Comparison of ENCODE assay signal across 20 cellular contexts in the genomic region with DNA sequence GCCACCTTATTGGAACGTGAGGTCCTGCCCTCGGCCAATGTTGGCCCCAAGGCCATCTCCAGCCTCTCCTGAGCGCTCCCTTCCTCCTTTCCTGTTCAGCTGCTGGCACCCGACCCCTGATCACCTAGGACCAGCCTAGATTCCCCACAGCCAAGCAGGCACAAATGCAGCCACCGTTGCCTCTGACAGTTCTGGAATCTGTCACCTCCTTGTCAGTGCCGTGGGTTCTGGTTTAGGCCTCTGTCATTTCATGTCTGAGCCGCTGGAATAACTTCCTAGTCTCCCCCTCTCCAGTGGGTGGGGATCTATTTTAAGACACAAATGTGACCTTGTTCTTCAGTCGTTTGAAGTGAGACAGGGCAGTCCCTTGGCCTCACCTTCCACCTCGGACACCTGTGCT. TPM values are rescaled to one million over a fixed set of nuclear protein-coding genes. Genes with fewer than 3 reads are reported as not detected.
DNase-seq lines count a peak whose midpoint lies in the region; ATAC-seq and TF ChIP-seq lines count a peak whose summit lies in the region.
"Had no signal": no experiment of that assay in that cellular context is flagged by ENCODE, and none has a peak within 500 bp of the region (broad histone marks: within the 10 kb centered on the region; RNA-seq: fewer than 3 reads in every experiment).

No MANE protein-coding gene starts in this region.

- H3K9me3 ChIP-seq in endocrine pancreas (ENCODE audit: control insufficient read depth, low read length) (no peaks in the 10 kb centered on the region), left ventricle myocardium inferior (replicated peaks) (no peaks in the 10 kb centered on the region), osteoblast (ENCODE audit: low read depth, low read length) (no peaks in the 10 kb centered on the region), upper lobe of right lung (no peaks in the 10 kb centered on the region)
- H3K9me3 ChIP-seq: BLaER1 had no signal

- H4K20me1 ChIP-seq in osteoblast (ENCODE audit: insufficient read depth, low read length) = no peaks in the 10 kb centered on the region

- peaks cover 35% of the 10 kb centered on the region for H3K36me3 Mint-ChIP-seq in T-helper 1 cell treated with Interleukin-12 subunit alpha and Interleukin-12 subunit beta and Interleukin-4 antibody, amounts not matched to agents 30 μg/mL and 1 μg/mL, for 36 hours (ENCODE audit: low read depth)

- no peaks in the 10 kb centered on the region for H3K4me1 Mint-ChIP-seq in T-helper 1 cell treated with Interleukin-12 subunit alpha and Interleukin-12 subunit beta and Interleukin-4 antibody, amounts not matched to agents 30 μg/mL and 1 μg/mL, for 36 hours (ENCODE audit: low read depth)
- H3K4me1 Mint-ChIP-seq: CD8-positive, alpha-beta memory T cell had no signal

- no peak overlapping the region for H3K4me3 Mint-ChIP-seq in T-helper 1 cell treated with Interleukin-12 subunit alpha and Interleukin-12 subunit beta and Interleukin-4 antibody, amounts not matched to agents 30 μg/mL and 1 μg/mL, for 36 hours
- H3K4me3 Mint-ChIP-seq: CD8-positive, alpha-beta memory T cell; HFFc6 had no signal

- ATAC-seq in HG02970 (IDR thresholded peaks at IDR 0.05; ENCODE audit: low FRiP score, unreplicated experiment) (no peak), upper lobe of right lung (no peak)
- ATAC-seq: HepG2 had no signal

- no peak overlapping the region for H2AFZ ChIP-seq in osteoblast (ENCODE audit: low read length)

- H3K4me3 ChIP-seq in endocrine pancreas (ENCODE audit: control insufficient read depth, insufficient read depth, low read length) (no peak overlapping the region), left ventricle myocardium inferior (no peak overlapping the region), osteoblast (ENCODE audit: insufficient read depth, low read length) (no peak overlapping the region), upper lobe of right lung (no peak overlapping the region)
- H3K4me3 ChIP-seq: BLaER1 had no signal

- peak overlapping the region; percentile 7 for H3K27ac Mint-ChIP-seq in T-helper 1 cell treated with Interleukin-12 subunit alpha and Interleukin-12 subunit beta and Interleukin-4 antibody, amounts not matched to agents 30 μg/mL and 1 μg/mL, for 36 hours
- H3K27ac Mint-ChIP-seq: HFFc6 had no signal

- H3K4me1 ChIP-seq in endocrine pancreas (ENCODE audit: control insufficient read depth, insufficient read depth, low read length) = no peaks in the 10 kb centered on the region
- peaks cover 29% of the 10 kb centered on the region for H3K4me1 ChIP-seq in left ventricle myocardium inferior
- H3K4me1 ChIP-seq in osteoblast (ENCODE audit: insufficient read depth, low read length) = no peaks in the 10 kb centered on the region
- H3K4me1 ChIP-seq in upper lobe of right lung = no peaks in the 10 kb centered on the region
- H3K4me1 ChIP-seq: BLaER1 had no signal

- no peaks in the 10 kb centered on the region for H3K79me2 ChIP-seq in osteoblast (ENCODE audit: insufficient read depth, low read length)

- H3K27me3 Mint-ChIP-seq in T-helper 1 cell treated with Interleukin-12 subunit alpha and Interleukin-12 subunit beta and Interleukin-4 antibody, amounts not matched to agents 30 μg/mL and 1 μg/mL, for 36 hours (ENCODE audit: low read depth) = no peaks in the 10 kb centered on the region
- H3K27me3 Mint-ChIP-seq: CD8-positive, alpha-beta memory T cell had no signal

- no peak overlapping the region for H3K4me2 ChIP-seq in osteoblast (ENCODE audit: insufficient read depth, low read length)
- H3K4me2 ChIP-seq: BLaER1 had no signal

- DNase-seq in T-helper 1 cell = no peak
- DNase-seq in left ventricle myocardium inferior = peak; percentile 58
- peak; percentile 30 for DNase-seq in osteoblast (ENCODE audit: insufficient read length, low spot score, missing footprints)
- DNase-seq in upper lobe of right lung = no peak
- DNase-seq in NCI-H187 (lab: John Stamatoyannopoulos, UW) = no peak
- DNase-seq: CD8-positive, alpha-beta memory T cell; GOT3; HFFc6; MV-4-11; NCI-H1436 treated with DMSO at 0.1 percent for 48 hours; NCI-H2081 treated with DMSO at 0.1 percent for 48 hours; NCI-H2227 treated with DMSO at 0.1 percent for 48 hours; NCI-H526 had no signal

- TF ChIP-seq CTCF in left ventricle myocardium inferior (IDR thresholded peaks at IDR 0.05; ENCODE audit: borderline replicate concordance) (no peak), osteoblast (IDR thresholded peaks at IDR 0.05; ENCODE audit: extremely low read depth, low read depth, low read length) (no peak), upper lobe of right lung (IDR thresholded peaks at IDR 0.05) (no peak)

- H3K27ac ChIP-seq in left ventricle myocardium inferior (replicated peaks) = peak overlapping the region; percentile 81
- no peak overlapping the region for H3K27ac ChIP-seq in osteoblast (ENCODE audit: low read depth, low read length)
- no peak overlapping the region for H3K27ac ChIP-seq in upper lobe of right lung
- H3K27ac ChIP-seq: 22Rv1 had no signal

- no peaks in the 10 kb centered on the region for H3K27me3 ChIP-seq in endocrine pancreas (ENCODE audit: control insufficient read depth, insufficient read depth, low read length)
- H3K27me3 ChIP-seq in left ventricle myocardium inferior (ENCODE audit: low read depth) = no peaks in the 10 kb centered on the region
- H3K27me3 ChIP-seq in osteoblast (ENCODE audit: insufficient read depth, low read length) = no peaks in the 10 kb centered on the region
- H3K27me3 ChIP-seq in upper lobe of right lung = no peaks in the 10 kb centered on the region
- H3K27me3 ChIP-seq: BLaER1 had no signal

- H3K9me3 Mint-ChIP-seq in T-helper 1 cell treated with Interleukin-12 subunit alpha and Interleukin-12 subunit beta and Interleukin-4 antibody, amounts not matched to agents 30 μg/mL and 1 μg/mL, for 36 hours = no peaks in the 10 kb centered on the region
- H3K9me3 Mint-ChIP-seq: CD8-positive, alpha-beta memory T cell; HFFc6 had no signal

- peak overlapping the region; percentile 7 for H3K9ac ChIP-seq in endocrine pancreas (ENCODE audit: control insufficient read depth, insufficient read depth, low read length)
- H3K9ac ChIP-seq: BLaER1 had no signal

- intact Hi-C loops in left ventricle myocardium inferior (cut with micrococcal nuclease) (no loop called here), upper lobe of right lung (cut with DNase I) (no loop called here)

- peaks cover 4% of the 10 kb centered on the region for H3K36me3 ChIP-seq in endocrine pancreas (ENCODE audit: control insufficient read depth, insufficient read depth, low read length)
- H3K36me3 ChIP-seq in left ventricle myocardium inferior = peaks cover 11% of the 10 kb centered on the region
- peaks cover 8% of the 10 kb centered on the region for H3K36me3 ChIP-seq in osteoblast (ENCODE audit: insufficient read depth, low read length)
- peaks cover 3% of the 10 kb centered on the region for H3K36me3 ChIP-seq in upper lobe of right lung

RNA-seq across cellular contexts. Expression of a gene that starts 29.7 kb away (rescaled TPM):
- total RNA-seq in left ventricle myocardium inferior (65.5 TPM), osteoblast (127 and 144 TPM in 2 replicates), upper lobe of right lung (68.5 TPM)

RNA-seq across cellular contexts. Expression of a gene that starts 33.5 kb away (rescaled TPM):
- 25.7 TPM for total RNA-seq in left ventricle myocardium inferior
- 258 and 275 TPM in 2 replicates for total RNA-seq in osteoblast
- total RNA-seq in upper lobe of right lung = 75.1 TPM

RNA-seq across cellular contexts. Expression of a gene that starts 44.8 kb away (rescaled TPM):
- total RNA-seq in left ventricle myocardium inferior (24.1 TPM), osteoblast (303 and 323 TPM in 2 replicates), upper lobe of right lung (68.0 TPM)
- total RNA-seq: OCI-LY7 had no signal

RNA-seq across cellular contexts. Expression of a gene that starts 55.7 kb away (rescaled TPM):
- total RNA-seq in left ventricle myocardium inferior (9.5 TPM), osteoblast (15.9 and 20.3 TPM in 2 replicates), upper lobe of right lung (10.6 TPM)
- total RNA-seq: OCI-LY7 had no signal

Comparison
In these comparisons a context has a peak if more than half of its experiments do, and no peak if none do; other contexts are left out.
1. DNase-seq: peak in left ventricle myocardium inferior (single experiment) and osteoblast (single experiment); none in T-helper 1 cell (0 of 5), upper lobe of right lung (single experiment) and NCI-H187 (0 of 2).